ENCODE assay signal across 26 cellular contexts in genomic region chr4:122785099-122785498, GRCh38. TPM values are rescaled to one million over a fixed set of nuclear protein-coding genes. Genes with fewer than 3 reads are reported as not detected.
A peak's percentile ranks its signal among the peaks of the same experiment; 100 is the strongest.
DNase-seq lines count a peak whose midpoint lies in the region; ATAC-seq and TF ChIP-seq lines count a peak whose summit lies in the region.
"Had no signal": no experiment of that assay in that cellular context is flagged by ENCODE, and none has a peak within 500 bp of the region (broad histone marks: within the 10 kb centered on the region; RNA-seq: fewer than 3 reads in every experiment).

No MANE protein-coding gene starts in this region.

- H3K27me3 ChIP-seq in HCT116 (ENCODE audit: insufficient read depth, low read length) (no peaks in the 10 kb centered on the region), mesendoderm (ENCODE audit: insufficient read depth, low read length, poor library complexity) (no peaks in the 10 kb centered on the region), prostate gland (replicated peaks; ENCODE audit: insufficient read depth) (no peaks in the 10 kb centered on the region)
- H3K27me3 ChIP-seq: esophagus squamous epithelium, foreskin keratinocyte, heart left ventricle, neutrophil had no signal

- no peak overlapping the region for H2BK120ac ChIP-seq in mesendoderm (ENCODE audit: low read depth, low read length)

- H3K4me2 ChIP-seq in HCT116 (ENCODE audit: low read length) (peak overlapping the region; percentile 51; the same call in 1 of the 2 replicates), mesendoderm (ENCODE audit: low read length) (no peak overlapping the region)

- H3K9ac ChIP-seq in HCT116 (ENCODE audit: low read length) (no peak overlapping the region), mesendoderm (ENCODE audit: low read length) (no peak overlapping the region)

- H3K4ac ChIP-seq in mesendoderm (ENCODE audit: low read depth, low read length), result no peak overlapping the region

- no peak overlapping the region for H2AK5ac ChIP-seq in mesendoderm (ENCODE audit: low read length)

- peak overlapping the region; percentile 76 for H4K8ac ChIP-seq in mesendoderm (ENCODE audit: low read depth, low read length)

- no peak overlapping the region for H4K5ac ChIP-seq in mesendoderm (ENCODE audit: low read length)

- H3K4me1 ChIP-seq in HCT116 (ENCODE audit: control insufficient read depth in 1 of 2, insufficient read depth in 2 of 2, low read length in 2 of 2), result peaks cover 9 to 51% of the 10 kb centered on the region in 2 experiments
- H3K4me1 ChIP-seq in mesendoderm (ENCODE audit: control insufficient read depth, low read depth, low read length), result peaks cover 9% of the 10 kb centered on the region
- H3K4me1 ChIP-seq in prostate gland (replicated peaks), result no peaks in the 10 kb centered on the region

- H3K27ac ChIP-seq in HCT116 (ENCODE audit: low read depth, low read length), result no peak overlapping the region
- peak overlapping the region; percentile 50 for H3K27ac ChIP-seq in mesendoderm (ENCODE audit: low read depth, low read length)
- H3K27ac ChIP-seq in prostate gland, result no peak overlapping the region
- H3K27ac ChIP-seq: esophagus squamous epithelium, foreskin keratinocyte, neutrophil had no signal

- no peak overlapping the region for H3K4me3 Mint-ChIP-seq in activated naive CD4-positive, alpha-beta T cell treated with anti-CD3 and anti-CD28 coated beads, Interleukin-2, amount 50 U/mL, for 24 hours
- H3K4me3 Mint-ChIP-seq in activated T-helper 1 cell treated with anti-CD3 and anti-CD28 coated beads, Interleukin-12 subunit alpha, Interleukin-12 subunit beta, Interleukin-2, Interleukin-4 antibody, amounts not matched to agents 30 ng/mL and 10 ng/mL and 1 ng/mL, durations not matched to agents 14 hours and 24 hours and 36 hours, result peak overlapping the region; percentile 17
- H3K4me3 Mint-ChIP-seq in progenitor cell of endocrine pancreas (ENCODE audit: low read depth), result no peak overlapping the region
- H3K4me3 Mint-ChIP-seq: activated T-cell treated with anti-CD3 and anti-CD28 coated beads, Interleukin-2, amount 50 U/mL, for 4 hours had no signal

- no peak for TF ChIP-seq CTCF in HCT116 (IDR thresholded peaks at IDR 0.05 in 2 of 3, conservative IDR thresholded peaks at IDR 0.05 in 1 of 3; ENCODE audit: borderline replicate concordance in 1 of 3, insufficient read depth in 1 of 3, low read depth in 2 of 3, low read length in 2 of 3)
- TF ChIP-seq CTCF in prostate gland (IDR thresholded peaks at IDR 0.05), result no peak
- no peak for TF ChIP-seq CTCF in progenitor cell of endocrine pancreas (IDR thresholded peaks at IDR 0.05; ENCODE audit: unreplicated experiment)

- no CpG with 5 or more reads among the region's 2 CpGs for WGBS in mesendoderm (ENCODE audit: extremely low coverage, insufficient coverage, low lambda C conversion rate)
- WGBS in prostate gland, result 95% methylated on average over 2 of the region's 2 CpGs

- H3K36me3 ChIP-seq in HCT116 (ENCODE audit: control insufficient read depth in 1 of 2, insufficient read depth in 2 of 2, low read length in 2 of 2) (no peaks in the 10 kb centered on the region), mesendoderm (ENCODE audit: control insufficient read depth, insufficient read depth, low read length) (no peaks in the 10 kb centered on the region), prostate gland (no peaks in the 10 kb centered on the region)
- H3K36me3 ChIP-seq: esophagus squamous epithelium, heart left ventricle, neutrophil had no signal

- H3K23ac ChIP-seq in mesendoderm (ENCODE audit: low read length), result no peak overlapping the region

- no peaks in the 10 kb centered on the region for H3K79me1 ChIP-seq in mesendoderm (ENCODE audit: low read length)

- no peak overlapping the region for H2BK15ac ChIP-seq in mesendoderm (replicated peaks; ENCODE audit: low read depth)

- no peak for DNase-seq in activated naive CD4-positive, alpha-beta T cell (lab: John Stamatoyannopoulos, UW)
- DNase-seq in HCT116 (ENCODE audit: low read depth, low spot score) (no peak), mesendoderm (no peak), prostate gland (ENCODE audit: low spot score) (no peak), progenitor cell of endocrine pancreas (ENCODE audit: low spot score, unreplicated experiment) (no peak)
- DNase-seq in activated T-helper 1 cell treated with anti-CD3 and anti-CD28 coated beads, Interleukin-12 subunit alpha, Interleukin-12 subunit beta, Interleukin-2, Interleukin-4 antibody, amounts not matched to agents 30 ng/mL and 10 ng/mL and 1 ng/mL, durations not matched to agents 14 hours and 24 hours and 36 hours (ENCODE audit: low spot score), result no peak
- DNase-seq: activated CD4-positive, alpha-beta T cell treated with anti-CD3 and anti-CD28 coated beads for 48 hours; activated naive CD4-positive, alpha-beta T cell treated with anti-CD3 and anti-CD28 coated beads, Interleukin-2, amount 50 U/mL, for 16 hours; activated T-cell treated with anti-CD3 and anti-CD28 coated beads, Interleukin-2, amount 50 U/mL, for 4 hours; amygdala; DMS153; esophagus squamous epithelium; foreskin keratinocyte; heart left ventricle; naive thymus-derived CD4-positive, alpha-beta T cell; NCI-H1105; NCI-H1930; NCI-H524 treated with DMSO at 0.1 percent for 48 hours; PC-9; SHP77; stimulated activated CD4-positive, alpha-beta T cell treated with anti-CD3 and anti-CD28 coated beads, Interleukin-4, amount 100 ng/mL, for 24 hours; T-helper 9 cell; trophoblast cell had no signal

- TF ChIP-seq RAD21 in HCT116 (IDR thresholded peaks at IDR 0.05; ENCODE audit: low read depth), result no peak

- peak overlapping the region; percentile 36 for H3K27ac Mint-ChIP-seq in activated naive CD4-positive, alpha-beta T cell treated with anti-CD3 and anti-CD28 coated beads, Interleukin-2, amount 50 U/mL, for 24 hours
- peak overlapping the region; percentile 87 for H3K27ac Mint-ChIP-seq in activated T-helper 1 cell treated with anti-CD3 and anti-CD28 coated beads, Interleukin-12 subunit alpha, Interleukin-12 subunit beta, Interleukin-2, Interleukin-4 antibody, amounts not matched to agents 30 ng/mL and 10 ng/mL and 1 ng/mL, durations not matched to agents 14 hours and 24 hours and 36 hours
- H3K27ac Mint-ChIP-seq in progenitor cell of endocrine pancreas, result no peak overlapping the region

- H3K79me2 ChIP-seq in HCT116 (ENCODE audit: insufficient read depth, low read length) (no peaks in the 10 kb centered on the region), mesendoderm (ENCODE audit: control insufficient read depth, insufficient read depth, low read length) (no peaks in the 10 kb centered on the region)

- no peak for ATAC-seq in HCT116
- no peak for ATAC-seq in GM18868 (IDR thresholded peaks at IDR 0.05; ENCODE audit: unreplicated experiment)
- ATAC-seq: activated T-cell treated with anti-CD3 and anti-CD28 coated beads, Interleukin-2, amount 50 U/mL, for 4 hours; foreskin keratinocyte; heart left ventricle; naive thymus-derived CD4-positive, alpha-beta T cell had no signal

- H3K56ac ChIP-seq in mesendoderm (ENCODE audit: low read length), result no peak overlapping the region

- POLR2A ChIA-PET in HCT116 (lab: Charles Lee), result no interaction called here

- no peak overlapping the region for H3K18ac ChIP-seq in mesendoderm (ENCODE audit: low read length)

- CTCF ChIA-PET in HCT116 (lab: Charles Lee), result no interaction called here

- H3K9me3 Mint-ChIP-seq in activated naive CD4-positive, alpha-beta T cell treated with anti-CD3 and anti-CD28 coated beads, Interleukin-2, amount 50 U/mL, for 24 hours, result no peaks in the 10 kb centered on the region
- H3K9me3 Mint-ChIP-seq in activated T-helper 1 cell treated with anti-CD3 and anti-CD28 coated beads, Interleukin-12 subunit alpha, Interleukin-12 subunit beta, Interleukin-2, Interleukin-4 antibody, amounts not matched to agents 30 ng/mL and 10 ng/mL and 1 ng/mL, durations not matched to agents 14 hours and 24 hours and 36 hours, result peaks cover 5% of the 10 kb centered on the region
- H3K9me3 Mint-ChIP-seq in progenitor cell of endocrine pancreas (ENCODE audit: low read depth), result peaks cover 13% of the 10 kb centered on the region
- H3K9me3 Mint-ChIP-seq: activated T-cell treated with anti-CD3 and anti-CD28 coated beads, Interleukin-2, amount 50 U/mL, for 4 hours had no signal

- intact Hi-C loops in HCT116 (cut with micrococcal nuclease), result no loop called here
- intact Hi-C loops in activated T-helper 1 cell treated with anti-CD3 and anti-CD28 coated beads, Interleukin-12 subunit alpha, Interleukin-12 subunit beta, Interleukin-2, Interleukin-4 antibody, amounts not matched to agents 30 ng/mL and 10 ng/mL and 1 ng/mL, durations not matched to agents 14 hours and 24 hours and 36 hours (cut with micrococcal nuclease), result no loop called here
- intact Hi-C loops in prostate gland (cut with DNase I), result no loop called here

- no TSS peak for BruUV-seq in HCT116 (replicated peaks; lab: Mats Ljungman, UMichigan)

- TF ChIP-seq POLR2A in HCT116 (IDR thresholded peaks at IDR 0.05; ENCODE audit: borderline replicate concordance, extremely low read depth, insufficient read depth, insufficient read length) (no peak), prostate gland (IDR thresholded peaks at IDR 0.05) (no peak)

- RAD21 ChIA-PET in HCT116 (lab: Charles Lee; ENCODE audit: low non-redundant PET in 1 of 2, low total read pairs in 2 of 2, uncharacterized antibody in 2 of 2, unreplicated experiment in 2 of 2), result no interaction called here

- H3K4me1 Mint-ChIP-seq in activated naive CD4-positive, alpha-beta T cell treated with anti-CD3 and anti-CD28 coated beads, Interleukin-2, amount 50 U/mL, for 24 hours, result peaks cover 16% of the 10 kb centered on the region
- H3K4me1 Mint-ChIP-seq in activated T-helper 1 cell treated with anti-CD3 and anti-CD28 coated beads, Interleukin-12 subunit alpha, Interleukin-12 subunit beta, Interleukin-2, Interleukin-4 antibody, amounts not matched to agents 30 ng/mL and 10 ng/mL and 1 ng/mL, durations not matched to agents 14 hours and 24 hours and 36 hours (ENCODE audit: low read depth), result peaks cover 40% of the 10 kb centered on the region
- peaks cover 4% of the 10 kb centered on the region for H3K4me1 Mint-ChIP-seq in progenitor cell of endocrine pancreas (ENCODE audit: low read depth)

- H4K20me1 ChIP-seq in HCT116 (ENCODE audit: insufficient read depth), result no peaks in the 10 kb centered on the region

- no peak overlapping the region for H2BK5ac ChIP-seq in mesendoderm (ENCODE audit: low read length)

- H3K9me2 ChIP-seq in HCT116 (ENCODE audit: insufficient read depth), result no peaks in the 10 kb centered on the region

- H2AFZ ChIP-seq in HCT116 (ENCODE audit: low read depth, low read length, poor library complexity, severe bottlenecking), result peak overlapping the region; percentile 62
- H2AFZ ChIP-seq: PC-9 had no signal

- no peaks in the 10 kb centered on the region for H3K27me3 Mint-ChIP-seq in activated naive CD4-positive, alpha-beta T cell treated with anti-CD3 and anti-CD28 coated beads, Interleukin-2, amount 50 U/mL, for 24 hours
- peaks cover 11% of the 10 kb centered on the region for H3K27me3 Mint-ChIP-seq in activated T-helper 1 cell treated with anti-CD3 and anti-CD28 coated beads, Interleukin-12 subunit alpha, Interleukin-12 subunit beta, Interleukin-2, Interleukin-4 antibody, amounts not matched to agents 30 ng/mL and 10 ng/mL and 1 ng/mL, durations not matched to agents 14 hours and 24 hours and 36 hours (ENCODE audit: insufficient read depth)
- no peaks in the 10 kb centered on the region for H3K27me3 Mint-ChIP-seq in progenitor cell of endocrine pancreas

- no peaks in the 10 kb centered on the region for H3K36me3 Mint-ChIP-seq in activated naive CD4-positive, alpha-beta T cell treated with anti-CD3 and anti-CD28 coated beads, Interleukin-2, amount 50 U/mL, for 24 hours
- peaks cover 2% of the 10 kb centered on the region for H3K36me3 Mint-ChIP-seq in activated T-helper 1 cell treated with anti-CD3 and anti-CD28 coated beads, Interleukin-12 subunit alpha, Interleukin-12 subunit beta, Interleukin-2, Interleukin-4 antibody, amounts not matched to agents 30 ng/mL and 10 ng/mL and 1 ng/mL, durations not matched to agents 14 hours and 24 hours and 36 hours (ENCODE audit: low read depth)
- no peaks in the 10 kb centered on the region for H3K36me3 Mint-ChIP-seq in progenitor cell of endocrine pancreas (ENCODE audit: insufficient read depth)

- H3K4me3 ChIP-seq in HCT116 (replicated peaks in 1 of 2; ENCODE audit: low read depth in 1 of 2, low read length in 2 of 2) (no peak overlapping the region), mesendoderm (ENCODE audit: low read length) (no peak overlapping the region), prostate gland (no peak overlapping the region)
- H3K4me3 ChIP-seq: esophagus squamous epithelium, heart left ventricle, PC-9 had no signal

- H3K9me3 ChIP-seq in HCT116 (ENCODE audit: control insufficient read depth in 1 of 2, insufficient read depth in 1 of 2, low read depth in 1 of 2, low read length in 2 of 2), result no peaks in the 10 kb centered on the region
- H3K9me3 ChIP-seq in prostate gland, result no peaks in the 10 kb centered on the region
- H3K9me3 ChIP-seq: esophagus squamous epithelium, neutrophil had no signal

RNA-seq across cellular contexts. Expression of gene FGF2, which starts 41.5 kb away (rescaled TPM):
- total RNA-seq in HCT116 (2021; ENCODE audit: unreplicated experiment), result 3.8 TPM
- polyA plus RNA-seq in HCT116 (2012), result 1.6 and 1.7 TPM in 2 replicates
- 17.8 and 19.9 TPM in 2 replicates for total RNA-seq in activated T-helper 1 cell treated with anti-CD3 and anti-CD28 coated beads, Interleukin-12 subunit alpha, Interleukin-12 subunit beta, Interleukin-2, Interleukin-4 antibody, amounts not matched to agents 30 ng/mL and 10 ng/mL and 1 ng/mL, durations not matched to agents 14 hours and 24 hours and 36 hours
- polyA plus RNA-seq in mesendoderm (2013, experiment 1 of 2), result 39.2 TPM
- polyA plus RNA-seq in mesendoderm (2013, experiment 2 of 2), result 41.4 TPM
- 1 to 10 TPM; 4.4 to 4.8 TPM for total RNA-seq in prostate gland
- total RNA-seq in progenitor cell of endocrine pancreas, result 2.7 and 2.9 TPM in 2 replicates
- polyA plus RNA-seq: naive thymus-derived CD4-positive, alpha-beta T cell had no signal

RNA-seq across cellular contexts. Expression of gene BBS12, which starts 52.6 kb away (rescaled TPM):
- total RNA-seq in HCT116 (2021; ENCODE audit: unreplicated experiment) (2.1 TPM), prostate gland (1 to 10 TPM; 4.1 to 6.4 TPM), progenitor cell of endocrine pancreas (4.6 and 4.9 TPM in 2 replicates)
- 0.92 and 1.4 TPM in 2 replicates for polyA plus RNA-seq in HCT116 (2012)
- 4.4 and 6.2 TPM in 2 replicates for total RNA-seq in activated T-helper 1 cell treated with anti-CD3 and anti-CD28 coated beads, Interleukin-12 subunit alpha, Interleukin-12 subunit beta, Interleukin-2, Interleukin-4 antibody, amounts not matched to agents 30 ng/mL and 10 ng/mL and 1 ng/mL, durations not matched to agents 14 hours and 24 hours and 36 hours
- 1.2 TPM for polyA plus RNA-seq in mesendoderm (2013, experiment 1 of 2)
- 1.1 TPM for polyA plus RNA-seq in mesendoderm (2013, experiment 2 of 2)
